1 cellular context compared by ENCODE assay signal in genomic region chr11:45001466-45002165, GRCh38.
TF ChIP-seq lines count a peak whose summit lies in the region.

No MANE protein-coding gene starts in this region.

TF ChIP-seq in H1, 55 proteins besides CTCF, POLR2A, EP300 and RAD21 (continued from another document):
- TF ChIP-seq CHD7 (IDR thresholded peaks at IDR 0.05; ENCODE audit: insufficient replicate concordance, low read length) (no peak), POLR2AphosphoS5 (IDR thresholded peaks at IDR 0.05; ENCODE audit: low read depth, low read length) (no peak), TBP (IDR thresholded peaks at IDR 0.05; ENCODE audit: low read depth, low read length) (no peak), SP1 (IDR thresholded peaks at IDR 0.05; ENCODE audit: low read depth, low read length) (no peak), HDAC6 (IDR thresholded peaks at IDR 0.05; ENCODE audit: low read depth, low read length) (no peak), CBX8 (IDR thresholded peaks at IDR 0.05; ENCODE audit: borderline replicate concordance, low read depth, low read length) (no peak), TAF1 (IDR thresholded peaks at IDR 0.05; ENCODE audit: low read depth, low read length) (no peak), PHF8 (conservative IDR thresholded peaks at IDR 0.05; ENCODE audit: low read depth, low read length) (no peak)
TF ChIP-seq in H1: peak in this region for 0.
